In genomic region chr13:28659611-28659970, GRCh38 we compare ENCODE assay signal across 8 cellular contexts. TPM values are rescaled to one million over a fixed set of nuclear protein-coding genes. Genes with fewer than 3 reads are reported as not detected.
DNase-seq lines count a peak whose midpoint lies in the region; ATAC-seq, FAIRE-seq and TF ChIP-seq lines count a peak whose summit lies in the region.

No MANE protein-coding gene starts in this region.

- H2AFZ ChIP-seq in KMS-11 (ENCODE audit: low read depth): peak overlapping the region; percentile 61; the same call in 1 of the 2 replicates
- H2AFZ ChIP-seq in astrocyte (ENCODE audit: low read depth, low read length): peak overlapping the region; percentile 78

- H3K36me3 ChIP-seq in KMS-11 (ENCODE audit: insufficient read depth): no peaks in the 10 kb centered on the region
- peaks cover 21% of the 10 kb centered on the region for H3K36me3 ChIP-seq in astrocyte (ENCODE audit: insufficient read depth, low read length)
- peaks cover 23 to 25% (median 25%) of the 10 kb centered on the region in 3 donors for H3K36me3 ChIP-seq in tibial artery

- CTCF ChIA-PET in Calu3 (lab: Charles Lee): interaction anchor here (1.1 kb wide), 1 partner anchor 335 kb away, joined by 3 read pairs; no protein-coding TSS in a partner anchor

- no peak for DNase-seq in Calu3
- DNase-seq in astrocyte (ENCODE audit: low read depth): peak; percentile 64
- no peak for DNase-seq in left colon
- DNase-seq in tibial artery: no peak
- no peak for DNase-seq in NCI-H2081 treated with DMSO at 0.1 percent for 48 hours (lab: John Stamatoyannopoulos, UW)
- DNase-seq in foreskin melanocyte: no peak

- H4K20me1 ChIP-seq in KMS-11 (ENCODE audit: insufficient read depth) (no peaks in the 10 kb centered on the region), astrocyte (ENCODE audit: insufficient read depth, low read length) (peaks cover 43% of the 10 kb centered on the region)

- H3K27me3 ChIP-seq in KMS-11 (ENCODE audit: insufficient read depth, low read depth) (no peaks in the 10 kb centered on the region), astrocyte (ENCODE audit: insufficient read depth, low read length) (no peaks in the 10 kb centered on the region), tibial artery (no peaks in the 10 kb centered on the region)

- H3K27ac Mint-ChIP-seq in Calu3 (ENCODE audit: unreplicated experiment) (peak overlapping the region; percentile 89), astrocyte (ENCODE audit: unreplicated experiment) (peak overlapping the region; percentile 97)

- H3K9me3 Mint-ChIP-seq in Calu3 (ENCODE audit: low read depth, unreplicated experiment) (no peaks in the 10 kb centered on the region), astrocyte (ENCODE audit: unreplicated experiment) (no peaks in the 10 kb centered on the region)

- H3K4me1 ChIP-seq in KMS-11 (ENCODE audit: low read depth, poor library complexity, severe bottlenecking): peaks cover 22% of the 10 kb centered on the region
- peaks cover 23% of the 10 kb centered on the region for H3K4me1 ChIP-seq in astrocyte (ENCODE audit: insufficient read depth, low read length)
- peaks cover 0 to 41% (median 32%) of the 10 kb centered on the region in 4 donors for H3K4me1 ChIP-seq in tibial artery

- H3K4me3 Mint-ChIP-seq in Calu3 (ENCODE audit: low read depth, unreplicated experiment): peak overlapping the region; percentile 81
- peak overlapping the region; percentile 97 for H3K4me3 Mint-ChIP-seq in astrocyte (ENCODE audit: unreplicated experiment)

- H3K9ac ChIP-seq in KMS-11 (peak overlapping the region; percentile 78), astrocyte (ENCODE audit: low read length) (peak overlapping the region; percentile 99)

- H3K4me2 ChIP-seq in KMS-11 (peak overlapping the region; percentile 62), astrocyte (ENCODE audit: low read length) (peak overlapping the region; percentile 89)

- H3K4me3 ChIP-seq in KMS-11 (IDR thresholded peaks at IDR 0.05; ENCODE audit: insufficient read depth, low read depth, low read length) (no peak overlapping the region), astrocyte (ENCODE audit: insufficient read depth, low read depth, low read length) (peak overlapping the region; percentile 99), tibial artery (peak overlapping the region; percentile 86 to 98)

- intact Hi-C loops in Calu3 (cut with micrococcal nuclease; ENCODE audit: unreplicated experiment) (no loop called here), left colon (cut with DNase I, micrococcal nuclease) (no loop called here), tibial artery (cut with DNase I; ENCODE audit: low total_unique reads) (loop anchor here (5.0 kb wide), 1 partner anchor 58 kb away; the partner anchor contains the start of gene SLC46A3)

- ATAC-seq in GM21423 (IDR thresholded peaks at IDR 0.05; ENCODE audit: unreplicated experiment): peak; percentile 33
- ATAC-seq in left colon: peak; percentile 4

- peak; percentile 23 for FAIRE-seq in astrocyte (lab: Jason Lieb, UNC)

- H3K27me3 Mint-ChIP-seq in Calu3 (ENCODE audit: unreplicated experiment): no peaks in the 10 kb centered on the region
- no peaks in the 10 kb centered on the region for H3K27me3 Mint-ChIP-seq in astrocyte (ENCODE audit: low read depth, unreplicated experiment)

- BruUV-seq in Calu3 (replicated peaks; lab: Mats Ljungman, UMichigan): no TSS peak

- H3K9me3 ChIP-seq in astrocyte (ENCODE audit: insufficient read depth, low read depth, low read length) (no peaks in the 10 kb centered on the region), tibial artery (no peaks in the 10 kb centered on the region)

- H3K27ac ChIP-seq in KMS-11 (peak overlapping the region; percentile 68), astrocyte (ENCODE audit: low read depth, low read length) (peak overlapping the region; percentile 95), tibial artery (peak overlapping the region; percentile 88 to 95)

- H3K79me2 ChIP-seq in KMS-11 (ENCODE audit: insufficient read depth, low read depth) (peaks cover 51% of the 10 kb centered on the region), astrocyte (ENCODE audit: insufficient read depth, low read length) (peaks cover 91% of the 10 kb centered on the region)

- H3K36me3 Mint-ChIP-seq in Calu3 (ENCODE audit: insufficient read depth, unreplicated experiment): peaks cover 33% of the 10 kb centered on the region
- H3K36me3 Mint-ChIP-seq in astrocyte (ENCODE audit: low read depth, unreplicated experiment): peaks cover 3% of the 10 kb centered on the region

- TF ChIP-seq CTCF in Calu3 (IDR thresholded peaks at IDR 0.05; ENCODE audit: unreplicated experiment) (no peak), KMS-11 (conservative IDR thresholded peaks at IDR 0.05; ENCODE audit: low read depth, low read length) (no peak), astrocyte (IDR thresholded peaks at IDR 0.05; ENCODE audit: insufficient read depth, low read depth, low read length) (no peak), tibial artery (IDR thresholded peaks at IDR 0.05) (no peak)

- H3K4me1 Mint-ChIP-seq in Calu3 (ENCODE audit: low read depth, unreplicated experiment): peaks cover 10% of the 10 kb centered on the region
- peaks cover 38% of the 10 kb centered on the region for H3K4me1 Mint-ChIP-seq in astrocyte (ENCODE audit: low read depth, unreplicated experiment)

RNA-seq across cellular contexts. Expression of gene POMP, which starts 0.7 kb away (rescaled TPM):
- total RNA-seq in Calu3 (2022) (69.4 and 71.4 TPM in 2 replicates), astrocyte (125 and 131 TPM in 2 replicates), left colon (10 to 100 TPM; 62.5 to 70.8 TPM)

RNA-seq across cellular contexts. Expression of gene SLC46A3, which starts 59.2 kb away (rescaled TPM):
- total RNA-seq in Calu3 (2022): 1.3 TPM in 2 replicates
- total RNA-seq in astrocyte: 6.1 and 8.6 TPM in 2 replicates
- total RNA-seq in left colon: 10 to 100 TPM; 48.7 to 54.6 TPM
